13 cellular contexts compared by ENCODE assay signal in the genomic region with DNA sequence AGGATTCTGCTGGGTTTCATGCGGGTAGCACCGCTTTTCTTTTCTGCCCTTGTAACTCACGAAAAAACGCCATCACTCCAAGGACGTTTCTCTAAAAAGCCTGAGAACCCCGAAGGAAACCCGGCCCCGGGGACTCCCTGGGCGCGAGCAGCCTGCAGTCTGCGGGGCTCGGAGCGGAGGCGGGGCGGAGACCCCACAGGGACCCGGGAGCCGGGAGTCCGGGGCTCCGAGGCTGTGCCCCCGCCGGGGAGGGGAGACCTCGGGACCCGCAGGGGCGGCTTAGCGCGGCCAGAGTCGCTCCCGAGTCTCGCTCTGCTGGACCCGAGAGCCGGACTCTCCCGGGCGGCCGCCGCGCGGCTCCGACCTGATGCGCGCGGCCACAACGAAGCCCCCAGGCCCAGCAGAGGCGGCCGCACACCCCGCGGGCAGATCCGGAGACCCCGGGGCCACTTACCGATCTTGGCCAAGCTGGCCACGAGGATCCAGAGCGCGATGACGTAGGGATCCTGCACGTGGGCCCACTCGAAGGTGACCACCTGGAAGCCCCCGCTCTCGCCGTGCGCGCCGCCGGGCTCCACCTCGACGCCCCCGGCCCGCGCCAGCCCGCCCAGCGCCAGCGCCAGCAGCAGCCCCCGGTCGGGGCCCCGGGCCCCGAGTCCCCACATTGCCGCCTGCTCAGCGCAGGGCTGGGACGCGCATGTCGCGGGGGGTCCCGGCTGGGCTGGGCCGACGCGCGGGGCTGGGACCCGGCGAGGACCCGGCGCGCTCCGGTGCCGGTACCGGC. TPM values are rescaled to one million over a fixed set of nuclear protein-coding genes. Genes with fewer than 3 reads are reported as not detected.
DNase-seq lines count a peak whose midpoint lies in the region; ATAC-seq and TF ChIP-seq lines count a peak whose summit lies in the region.
"Had no signal": no experiment of that assay in that cellular context is flagged by ENCODE, and none has a peak within 500 bp of the region (broad histone marks: within the 10 kb centered on the region; RNA-seq: fewer than 3 reads in every experiment).

No MANE protein-coding gene starts in this region.

- H3K4me2 ChIP-seq in MM.1S (ENCODE audit: low read depth, low read length) = no peak overlapping the region

- peaks cover 67% of the 10 kb centered on the region for H3K27me3 Mint-ChIP-seq in neural crest cell (ENCODE audit: low read depth)

- H3K27me3 ChIP-seq in ACC112 (ENCODE audit: insufficient read depth, low read length) (peaks cover 91% of the 10 kb centered on the region), H7 (ENCODE audit: control insufficient read depth, insufficient read depth, low read length) (peaks cover 50% of the 10 kb centered on the region), ectodermal cell (ENCODE audit: control insufficient read depth, insufficient read depth, low read length, poor library complexity, severe bottlenecking) (peaks cover 80% of the 10 kb centered on the region), MM.1S (replicated peaks; ENCODE audit: insufficient read depth, low read length) (peaks cover 45% of the 10 kb centered on the region)

- WGBS in ectodermal cell, 2 experiments = 2% methylated on average over 93 of the region's 93 CpGs

- H2AFZ ChIP-seq in ACC112 (ENCODE audit: low read length, unreplicated experiment) = peak overlapping the region; percentile 14
- H2AFZ ChIP-seq in MM.1S (ENCODE audit: low read length) = no peak overlapping the region

- H3F3A ChIP-seq in MM.1S (ENCODE audit: insufficient read depth, low read length) = no peaks in the 10 kb centered on the region

- H3K9me3 ChIP-seq in ectodermal cell (ENCODE audit: control insufficient read depth, low read length) (no peaks in the 10 kb centered on the region), MM.1S (replicated peaks; ENCODE audit: insufficient read depth, low read length) (no peaks in the 10 kb centered on the region)
- H3K9me3 ChIP-seq: mucosa of descending colon had no signal

- H3K9me3 Mint-ChIP-seq in neural crest cell = no peaks in the 10 kb centered on the region
- H3K9me3 Mint-ChIP-seq: CD4-positive, alpha-beta T cell had no signal

- DNase-seq in H7 (peak; percentile 86), neural crest cell (ENCODE audit: low read depth, low spot score) (no peak), NCI-H128 (lab: John Stamatoyannopoulos, UW; ENCODE audit: unreplicated experiment) (no peak), HuH-7 (ENCODE audit: low spot score) (no peak), MM.1S (no peak)
- DNase-seq: activated CD8-positive, alpha-beta T cell treated with anti-CD3 and anti-CD28 coated beads, Interleukin-2, amount 10 ng/mL, durations not matched to agents 7 days and 5 days; CD4-positive, alpha-beta T cell; effector memory CD4-positive, alpha-beta T cell; T-helper 2 cell had no signal

- H3K27ac Mint-ChIP-seq in neural crest cell (ENCODE audit: unreplicated experiment) = no peak overlapping the region
- H3K27ac Mint-ChIP-seq: activated CD8-positive, alpha-beta T cell treated with anti-CD3 and anti-CD28 coated beads, Interleukin-2, amount 10 ng/mL, durations not matched to agents 7 days and 5 days; CD4-positive, alpha-beta T cell had no signal

- no peak for TF ChIP-seq CTCF in neural crest cell (conservative IDR thresholded peaks at IDR 0.05)
- no peak for TF ChIP-seq CTCF in MM.1S (IDR thresholded peaks at IDR 0.05; ENCODE audit: low read length)

- H3K36me3 Mint-ChIP-seq in neural crest cell (ENCODE audit: low read depth) = no peaks in the 10 kb centered on the region

- no peak overlapping the region for H3K27ac ChIP-seq in ACC112 (ENCODE audit: low read depth, low read length)
- H3K27ac ChIP-seq in ectodermal cell (ENCODE audit: insufficient read depth, low read depth, low read length, poor library complexity, severe bottlenecking) = no peak overlapping the region
- H3K27ac ChIP-seq in MM.1S (ENCODE audit: low read length) = no peak overlapping the region

- no peak overlapping the region for H3K9ac ChIP-seq in MM.1S (ENCODE audit: low read length)

- H3K36me3 ChIP-seq in ACC112 (ENCODE audit: insufficient read depth, low read length) (no peaks in the 10 kb centered on the region), H7 (replicated peaks; ENCODE audit: control insufficient read depth, insufficient read depth, low read length) (no peaks in the 10 kb centered on the region), ectodermal cell (ENCODE audit: control insufficient read depth, insufficient read depth, low read length) (no peaks in the 10 kb centered on the region), MM.1S (replicated peaks; ENCODE audit: insufficient read depth, low read length) (no peaks in the 10 kb centered on the region)

- no peaks in the 10 kb centered on the region for H3K4me1 Mint-ChIP-seq in neural crest cell

- no peaks in the 10 kb centered on the region for H3K4me1 ChIP-seq in ACC112 (ENCODE audit: control insufficient read depth, insufficient read depth, low read length, unreplicated experiment)
- peaks cover 24% of the 10 kb centered on the region for H3K4me1 ChIP-seq in ectodermal cell (ENCODE audit: control insufficient read depth, insufficient read depth, low read length)
- H3K4me1 ChIP-seq in MM.1S (ENCODE audit: low read length) = peaks cover 17% of the 10 kb centered on the region

- peak overlapping the region; percentile 37; the same call in 1 of the 2 replicates for H3K4me3 ChIP-seq in ACC112 (ENCODE audit: low read depth, low read length)
- peak overlapping the region; percentile 27 for H3K4me3 ChIP-seq in H7 (ENCODE audit: insufficient read depth, low read depth, low read length)
- peak overlapping the region; percentile 22 for H3K4me3 ChIP-seq in ectodermal cell (ENCODE audit: insufficient read depth, low read depth, low read length)
- H3K4me3 ChIP-seq in MM.1S (ENCODE audit: low read length) = no peak overlapping the region
- H3K4me3 ChIP-seq: mucosa of descending colon had no signal

- no peaks in the 10 kb centered on the region for H4K20me1 ChIP-seq in MM.1S (ENCODE audit: insufficient read depth, low read length)

- H3K79me2 ChIP-seq in ACC112 (ENCODE audit: control insufficient read depth, insufficient read depth, low read length, unreplicated experiment) (no peaks in the 10 kb centered on the region), MM.1S (ENCODE audit: low read length) (no peaks in the 10 kb centered on the region)

- no peak for ATAC-seq in GM21367 (IDR thresholded peaks at IDR 0.05; ENCODE audit: unreplicated experiment)
- ATAC-seq: activated CD8-positive, alpha-beta T cell treated with anti-CD3 and anti-CD28 coated beads, Interleukin-2, amount 10 ng/mL, durations not matched to agents 7 days and 5 days had no signal

- no peaks in the 10 kb centered on the region for H3K9me2 ChIP-seq in MM.1S (replicated peaks; ENCODE audit: insufficient read depth, low read length)

- peak overlapping the region; percentile 12 for H3K4me3 Mint-ChIP-seq in neural crest cell
- H3K4me3 Mint-ChIP-seq: activated CD8-positive, alpha-beta T cell treated with anti-CD3 and anti-CD28 coated beads, Interleukin-2, amount 10 ng/mL, durations not matched to agents 7 days and 5 days; CD4-positive, alpha-beta T cell had no signal

RNA-seq across cellular contexts. Expression of gene SLC9A3, which starts 0.4 kb away (rescaled TPM):
- 1.8 and 3.3 TPM in 2 replicates for total RNA-seq in H7 (2014; rRNA removed; shearing (Covaris generic))
- polyA plus RNA-seq in ectodermal cell (2013, experiment 1 of 4) = 1.5 TPM
- polyA plus RNA-seq in ectodermal cell (2013, experiment 2 of 4) = 1.0 TPM
- 1.1 TPM for polyA plus RNA-seq in ectodermal cell (2013, experiment 3 of 4)
- polyA plus RNA-seq in ectodermal cell (2013, experiment 4 of 4) = 1.2 TPM
- total RNA-seq in neural crest cell = 1.5 and 1.7 TPM in 2 replicates
